In genomic region chr13:30735025-30735967, GRCh38 we compare ENCODE assay signal across 9 cellular contexts. TPM values are rescaled to one million over a fixed set of nuclear protein-coding genes. Genes with fewer than 3 reads are reported as not detected.
DNase-seq lines count a peak whose midpoint lies in the region; ATAC-seq, FAIRE-seq and TF ChIP-seq lines count a peak whose summit lies in the region.
"Had no signal": no experiment of that assay in that cellular context is flagged by ENCODE, and none has a peak within 500 bp of the region (broad histone marks: within the 10 kb centered on the region; RNA-seq: fewer than 3 reads in every experiment).

ALOX5AP (plus strand) TSS chr13:30735543; CDS start chr13:30735606, 63 bp downstream.

- CTCF ChIA-PET in H1 (lab: Charles Lee; ENCODE audit: partially characterized antibody), result no interaction called here

- no peak within 1 kb of the TSS for H2BK12ac ChIP-seq in H1 (ENCODE audit: low read depth, low read length)

- H3K4me1 ChIP-seq in H1 (replicated peaks in 1 of 4; ENCODE audit: control insufficient read depth in 3 of 4, insufficient read depth in 4 of 4, low read length in 3 of 4), result peaks cover 0 to 2% (median under 1%) of the 10 kb centered on the region in 4 experiments; a peak in 2 of 7 replicates

- H3K9me3 ChIP-seq in H1 (ENCODE audit: insufficient read depth in 2 of 2, low read depth in 1 of 2, low read length in 1 of 2), result no peaks in the 10 kb centered on the region
- H3K9me3 ChIP-seq in WERI-Rb-1 (ENCODE audit: severe bottlenecking), result no peaks in the 10 kb centered on the region

- no peak for FAIRE-seq in H1 (lab: Jason Lieb, UNC)

- no peak within 1 kb of the TSS for H3K56ac ChIP-seq in H1 (replicated peaks; ENCODE audit: insufficient read length, low read depth, low read length)

- no peaks in the 10 kb centered on the region for H3K9me3 Mint-ChIP-seq in activated T-cell treated with anti-CD3 and anti-CD28 coated beads, Interleukin-2, amount 50 U/mL, for 24 hours

- H3K36me3 ChIP-seq in H1 (ENCODE audit: control insufficient read depth in 2 of 4, insufficient read depth in 4 of 4, low read length in 3 of 4), result no peaks in the 10 kb centered on the region
- no peaks in the 10 kb centered on the region for H3K36me3 ChIP-seq in WERI-Rb-1

- H3K4me3 ChIP-seq in H1 (ENCODE audit: extremely low read depth in 1 of 4, insufficient read depth in 2 of 4, low read depth in 3 of 4, low read length in 4 of 4) (no peak within 1 kb of the TSS), WERI-Rb-1 (ENCODE audit: low read depth, low read length) (no peak within 1 kb of the TSS)

- H3K27ac ChIP-seq in H1 (ENCODE audit: low read depth, low read length), result no peak within 1 kb of the TSS
- no peak within 1 kb of the TSS for H3K27ac ChIP-seq in WERI-Rb-1

- no peaks in the 10 kb centered on the region for H3K79me1 ChIP-seq in H1 (ENCODE audit: low read depth, low read length)

- no peaks in the 10 kb centered on the region for H3K27me3 Mint-ChIP-seq in activated T-cell treated with anti-CD3 and anti-CD28 coated beads, Interleukin-2, amount 50 U/mL, for 24 hours

- no peak within 1 kb of the TSS for H3K18ac ChIP-seq in H1 (ENCODE audit: extremely low read depth, low read length)

- POLR2A ChIA-PET in H1 (lab: Charles Lee; ENCODE audit: partially characterized antibody), result no interaction called here

- H3K27me3 ChIP-seq in H1 (replicated peaks in 1 of 4; ENCODE audit: control insufficient read depth in 3 of 4, extremely low read depth in 1 of 4, insufficient read depth in 3 of 4, low read length in 3 of 4) (no peaks in the 10 kb centered on the region), WERI-Rb-1 (ENCODE audit: insufficient read depth, low read depth, severe bottlenecking) (no peaks in the 10 kb centered on the region)

- no peaks in the 10 kb centered on the region for H3K23me2 ChIP-seq in H1 (ENCODE audit: low read depth, low read length)

- no peak for TF ChIP-seq EP300 in H1 (IDR thresholded peaks at IDR 0.05; ENCODE audit: borderline replicate concordance in 1 of 2, low read depth in 2 of 2, low read length in 2 of 2)

- 94% methylated on average over 6 of the region's 7 CpGs; no CpG with 5 or more reads in 1 of the 2 experiments for WGBS in H1 (ENCODE audit: extremely low coverage in 1 of 2, insufficient coverage in 1 of 2, insufficient read length in 1 of 2, insufficient replicate concordance in 2 of 2, low coverage in 1 of 2, low lambda C conversion rate in 2 of 2, missing lambda C conversion rate in 1 of 2), 2 experiments

- no peak within 1 kb of the TSS for H2BK5ac ChIP-seq in H1 (ENCODE audit: low read depth, low read length)

- H2AK5ac ChIP-seq in H1 (ENCODE audit: low read depth, low read length), result no peak within 1 kb of the TSS

- H3K79me2 ChIP-seq in H1 (ENCODE audit: control insufficient read depth in 1 of 2, insufficient read depth in 2 of 2, low read length in 2 of 2), result no peaks in the 10 kb centered on the region

- H3K23ac ChIP-seq in H1 (ENCODE audit: insufficient read length), result no peak within 1 kb of the TSS

- TF ChIP-seq POLR2A in H1 (IDR thresholded peaks at IDR 0.05; ENCODE audit: control extremely low read depth in 1 of 2, low read depth in 2 of 2, low read length in 2 of 2), result no peak

- TF ChIP-seq CTCF in H1 (IDR thresholded peaks at IDR 0.05; ENCODE audit: control extremely low read depth in 1 of 3, insufficient read depth in 1 of 3, low read depth in 1 of 3, low read length in 3 of 3) (no peak), WERI-Rb-1 (IDR thresholded peaks at IDR 0.05; ENCODE audit: low read depth, low read length) (no peak)

- no peak within 1 kb of the TSS for H3K9ac ChIP-seq in H1 (replicated peaks in 1 of 4; ENCODE audit: extremely low read depth in 1 of 4, low read depth in 3 of 4, low read length in 3 of 4)

- peaks cover 1% of the 10 kb centered on the region for H3K36me3 Mint-ChIP-seq in activated T-cell treated with anti-CD3 and anti-CD28 coated beads, Interleukin-2, amount 50 U/mL, for 24 hours (ENCODE audit: low read depth)

- peak within 1 kb of the TSS; percentile 80 for H3K4me3 Mint-ChIP-seq in activated T-cell treated with anti-CD3 and anti-CD28 coated beads, Interleukin-2, amount 50 U/mL, for 24 hours

- H3K14ac ChIP-seq in H1 (ENCODE audit: insufficient read length), result no peak within 1 kb of the TSS

- H2BK120ac ChIP-seq in H1 (replicated peaks; ENCODE audit: low read depth, low read length), result no peak within 1 kb of the TSS

- H2BK15ac ChIP-seq in H1 (ENCODE audit: low read length), result no peak within 1 kb of the TSS

- no peak within 1 kb of the TSS for H4K91ac ChIP-seq in H1 (replicated peaks; ENCODE audit: insufficient read length, low read length)

- H3K4me1 Mint-ChIP-seq in activated T-cell treated with anti-CD3 and anti-CD28 coated beads, Interleukin-2, amount 50 U/mL, for 24 hours (ENCODE audit: low read depth), result peaks cover 64% of the 10 kb centered on the region

- ATAC-seq in HG03045 (IDR thresholded peaks at IDR 0.05; ENCODE audit: unreplicated experiment), result peak; percentile 81

- no peak for TF ChIP-seq RAD21 in H1 (IDR thresholded peaks at IDR 0.05 in 1 of 2, conservative IDR thresholded peaks at IDR 0.05 in 1 of 2; ENCODE audit: low read depth in 2 of 2, low read length in 2 of 2)

- H3K4ac ChIP-seq in H1 (replicated peaks; ENCODE audit: insufficient read length, low read depth, low read length), result no peak within 1 kb of the TSS

- no peaks in the 10 kb centered on the region for H4K20me1 ChIP-seq in H1 (replicated peaks in 1 of 2; ENCODE audit: control insufficient read depth in 1 of 2, insufficient read depth in 2 of 2, low read length in 2 of 2)

- peak; percentile 50 for DNase-seq in activated T-cell treated with anti-CD3 and anti-CD28 coated beads, Interleukin-2, amount 50 U/mL, for 24 hours
- DNase-seq in activated T-cell treated with anti-CD3 and anti-CD28 coated beads, Interleukin-2, amount 50 U/mL, for 1 hour, result no peak
- DNase-seq in SIG-M5 (lab: John Stamatoyannopoulos, UW) (peak; percentile 86), H1 (ENCODE audit: low read depth in 1 of 2, low spot score in 2 of 2) (no peak), WERI-Rb-1 (no peak), HT-29 (ENCODE audit: low spot score) (no peak)
- DNase-seq in stimulated activated naive CD4-positive, alpha-beta T cell treated with Interleukin-2 at 50 U/mL for 16 hours (lab: John Stamatoyannopoulos, UW), result peak; percentile 8

- peak within 1 kb of the TSS; percentile 44; the same call in 1 of the 2 replicates for H2AFZ ChIP-seq in H1 (ENCODE audit: low read length)

- H3K4me2 ChIP-seq in H1 (ENCODE audit: insufficient read depth in 1 of 2, low read depth in 2 of 2, low read length in 2 of 2), result no peak within 1 kb of the TSS

- no peak within 1 kb of the TSS for H4K5ac ChIP-seq in H1 (ENCODE audit: insufficient read length, low read depth, low read length)

- no peak within 1 kb of the TSS for H4K8ac ChIP-seq in H1 (ENCODE audit: extremely low read depth, insufficient read depth, low read length)

- no peak within 1 kb of the TSS for H2BK20ac ChIP-seq in H1 (ENCODE audit: low read length)

- H3K27ac Mint-ChIP-seq in activated T-cell treated with anti-CD3 and anti-CD28 coated beads, Interleukin-2, amount 50 U/mL, for 24 hours, result peak within 1 kb of the TSS; percentile 92

TF ChIP-seq in H1, 55 proteins besides CTCF, POLR2A, EP300 and RAD21:
- no peak for TF ChIP-seq GTF2F1 (IDR thresholded peaks at IDR 0.05; ENCODE audit: borderline replicate concordance, low read depth, low read length)
- no peak for TF ChIP-seq NANOG (IDR thresholded peaks at IDR 0.05; ENCODE audit: insufficient read depth, low read depth, low read length, poor library complexity, severe bottlenecking)
- no peak for TF ChIP-seq KDM1A (IDR thresholded peaks at IDR 0.05; ENCODE audit: borderline replicate concordance, low read length)
- no peak for TF ChIP-seq SAP30 (IDR thresholded peaks at IDR 0.05; ENCODE audit: insufficient read depth, insufficient replicate concordance, low read length)
- no peak for TF ChIP-seq SIX5 (IDR thresholded peaks at IDR 0.05; ENCODE audit: low read depth, low read length)
- TF ChIP-seq YY1 (IDR thresholded peaks at IDR 0.05; ENCODE audit: low read depth, low read length), result no peak
- TF ChIP-seq TBP (IDR thresholded peaks at IDR 0.05; ENCODE audit: low read depth, low read length), result no peak
- TF ChIP-seq CTBP2 (IDR thresholded peaks at IDR 0.05; ENCODE audit: borderline replicate concordance, insufficient read depth, insufficient read length, low read length), result no peak
- no peak for TF ChIP-seq SP4 (IDR thresholded peaks at IDR 0.05; ENCODE audit: low read length)

RNA-seq across cellular contexts. Expression of gene ALOX5AP, which starts in this region (rescaled TPM):
- total RNA-seq in H1 (2021; fragmentation: NEBNext Ultra II Directional; extraction: Animal tissue kit (Norgen Biotek cat#: 25700)), result not detected in 2 replicates
- polyA plus RNA-seq in H1 (2011; rRNA removed), result not detected in 2 replicates
- polyA plus RNA-seq in H1 (2011; cell fraction: cytosol; rRNA removed), result not detected
- polyA plus RNA-seq in H1 (2011; cell fraction: nucleus; rRNA removed), result not detected
- polyA plus RNA-seq in H1 (2012, experiment 1 of 2), result not detected in 4 replicates
- polyA plus RNA-seq in H1 (2012, experiment 2 of 2), result not detected
- not detected for polyA plus RNA-seq in H1 (2013, experiment 1 of 2)
- polyA plus RNA-seq in H1 (2013, experiment 2 of 2), result not detected
- polyA minus RNA-seq in H1 (2011; rRNA and poly(A)+ RNA removed), result not detected in 2 replicates
- polyA minus RNA-seq in H1 (2011; cell fraction: cytosol; rRNA and poly(A)+ RNA removed), result not detected
- not detected for polyA minus RNA-seq in H1 (2011; cell fraction: nucleus; rRNA and poly(A)+ RNA removed)
- 0.41 TPM in 1 of 2 replicates, not detected in the other for total RNA-seq in HT-29 (2014; rRNA removed; shearing (Covaris generic))
- total RNA-seq: myocyte had no signal

Comparison
In these comparisons a context has a peak if more than half of its experiments do, and no peak if none do; other contexts are left out.
1. DNase-seq: peak in activated T-cell treated with anti-CD3 and anti-CD28 coated beads, Interleukin-2, amount 50 U/mL, for 24 hours (single experiment), SIG-M5 (single experiment) and stimulated activated naive CD4-positive, alpha-beta T cell treated with Interleukin-2 at 50 U/mL for 16 hours (single experiment); none in activated T-cell treated with anti-CD3 and anti-CD28 coated beads, Interleukin-2, amount 50 U/mL, for 1 hour (single experiment), H1 (0 of 2), WERI-Rb-1 (single experiment) and HT-29 (single experiment).